In genomic region chr22:42335839-42336378, GRCh38 we compare ENCODE assay signal across 15 cellular contexts.
A peak's percentile ranks its signal among the peaks of the same experiment; 100 is the strongest.
DNase-seq lines count a peak whose midpoint lies in the region; ATAC-seq and TF ChIP-seq lines count a peak whose summit lies in the region.
"Had no signal": no experiment of that assay in that cellular context is flagged by ENCODE, and none has a peak within 500 bp of the region (broad histone marks: within the 10 kb centered on the region; RNA-seq: fewer than 3 reads in every experiment).

No MANE protein-coding gene starts in this region.

- intact Hi-C loops in mucosa of descending colon (cut with DNase I, micrococcal nuclease): no loop called here

- H3K36me3 ChIP-seq in mucosa of descending colon (ENCODE audit: low read depth): no peaks in the 10 kb centered on the region
- H3K36me3 ChIP-seq: MG63 had no signal

- TF ChIP-seq CTCF in mucosa of descending colon (IDR thresholded peaks at IDR 0.05): no peak

- peak; percentile 30 for DNase-seq in NCI-H2196 (lab: John Stamatoyannopoulos, UW; ENCODE audit: unreplicated experiment)
- no peak for DNase-seq in NCI-H2196 treated with DMSO at 0.1 percent for 48 hours (lab: John Stamatoyannopoulos, UW; ENCODE audit: unreplicated experiment)
- DNase-seq in COLO668 (lab: John Stamatoyannopoulos, UW; ENCODE audit: unreplicated experiment): peak; percentile 25
- peak; percentile 92 for DNase-seq in NCI-H69 (lab: John Stamatoyannopoulos, UW)
- DNase-seq in mucosa of descending colon: peak in 2 of 3 donors; percentile 45 to 52
- no peak for DNase-seq in NCI-H345 (lab: John Stamatoyannopoulos, UW)
- DNase-seq: Calu3, DND-41, GDM1, MG63, NCI-H1105 treated with DMSO at 0.1 percent for 48 hours, NCI-H2081 treated with DMSO at 0.1 percent for 48 hours, SIG-M5 had no signal

- ATAC-seq in mucosa of descending colon: peak; percentile 47
- no peak for ATAC-seq in HG02970 (IDR thresholded peaks at IDR 0.05; ENCODE audit: low FRiP score, unreplicated experiment)
- no peak for ATAC-seq in GM18873 (IDR thresholded peaks at IDR 0.05; ENCODE audit: low FRiP score, unreplicated experiment)

- peaks cover 13% of the 10 kb centered on the region for H3K4me1 ChIP-seq in mucosa of descending colon (ENCODE audit: low read depth)

- H3K4me3 ChIP-seq in mucosa of descending colon: no peak overlapping the region
- H3K4me3 ChIP-seq: MG63 had no signal

- no peaks in the 10 kb centered on the region for H3K9me3 ChIP-seq in mucosa of descending colon
- H3K9me3 ChIP-seq: MG63 had no signal

Comparison
In these comparisons a context has a peak if more than half of its experiments do, and no peak if none do; other contexts are left out.
1. DNase-seq: peak in NCI-H2196 (single experiment), COLO668 (single experiment), NCI-H69 (single experiment) and mucosa of descending colon (2 of 3); none in NCI-H2196 treated with DMSO at 0.1 percent for 48 hours (single experiment) and NCI-H345 (single experiment).